ENCODE assay signal across 8 cellular contexts in genomic region chr9:2017209-2017458, GRCh38. TPM values are rescaled to one million over a fixed set of nuclear protein-coding genes. Genes with fewer than 3 reads are reported as not detected.
DNase-seq lines count a peak whose midpoint lies in the region; ATAC-seq and TF ChIP-seq lines count a peak whose summit lies in the region.

No MANE protein-coding gene starts in this region.

- H3K27me3 ChIP-seq in H7 (ENCODE audit: control insufficient read depth, insufficient read depth, low read length) = peaks cover 68% of the 10 kb centered on the region
- no peaks in the 10 kb centered on the region for H3K27me3 ChIP-seq in skeletal muscle tissue (ENCODE audit: control insufficient read depth in 3 of 3, insufficient read depth in 3 of 3, low read length in 3 of 3)

- no peaks in the 10 kb centered on the region for H3K9me3 ChIP-seq in skeletal muscle tissue (ENCODE audit: control insufficient read depth in 3 of 3, low read length in 3 of 3)

- peak overlapping the region; percentile 75 for H3K4me3 ChIP-seq in H7 (ENCODE audit: insufficient read depth, low read depth, low read length)
- H3K4me3 ChIP-seq in skeletal muscle tissue (ENCODE audit: low read length in 3 of 3) = peak overlapping the region; percentile 84 to 95 (median 92)

- no peaks in the 10 kb centered on the region for H3K9me3 Mint-ChIP-seq in activated CD8-positive, alpha-beta T cell treated with anti-CD3 and anti-CD28 coated beads for 36 hours

- DNase-seq in H7 = peak; percentile 78
- DNase-seq in activated CD8-positive, alpha-beta T cell treated with anti-CD3 and anti-CD28 coated beads for 36 hours = no peak
- no peak for DNase-seq in left cardiac atrium
- DNase-seq in NCI-H748 (lab: John Stamatoyannopoulos, UW; ENCODE audit: unreplicated experiment) = no peak
- DNase-seq in foreskin melanocyte = no peak
- DNase-seq in NK-92 treated with Interleukin-12 subunit alpha and Interleukin-12 subunit beta, amount 100 ng/mL, for 24 hours (lab: John Stamatoyannopoulos, UW) = no peak
- DNase-seq in SW480 (ENCODE audit: low spot score) = no peak

- no peak for TF ChIP-seq CTCF in activated CD8-positive, alpha-beta T cell treated with anti-CD3 and anti-CD28 coated beads for 36 hours (IDR thresholded peaks at IDR 0.05)

- H3K4me1 Mint-ChIP-seq in activated CD8-positive, alpha-beta T cell treated with anti-CD3 and anti-CD28 coated beads for 36 hours (ENCODE audit: low read depth) = peaks cover 52% of the 10 kb centered on the region

- ATAC-seq in activated CD8-positive, alpha-beta T cell treated with anti-CD3 and anti-CD28 coated beads for 36 hours = no peak
- peak; percentile 6 to 10 for ATAC-seq in left cardiac atrium

- CTCF ChIA-PET in activated CD8-positive, alpha-beta T cell treated with anti-CD3 and anti-CD28 coated beads for 36 hours (lab: Charles Lee) = interaction anchor here (1.7 kb wide), 2 partner anchors 38 to 70 kb away, joined by 5 to 10 read pairs; no protein-coding TSS in a partner anchor

- peaks cover 22 to 41% (median 27%) of the 10 kb centered on the region in 3 donors for H3K4me1 ChIP-seq in skeletal muscle tissue (ENCODE audit: control insufficient read depth in 3 of 3, insufficient read depth in 3 of 3, low read length in 3 of 3)

- POLR2A ChIA-PET in activated CD8-positive, alpha-beta T cell treated with anti-CD3 and anti-CD28 coated beads for 36 hours (lab: Charles Lee) = interaction anchor here (0.6 to 4.3 kb wide), 8 partner anchors 10 to 79 kb away, joined by 3 to 28 read pairs (median 4); no protein-coding TSS in a partner anchor

- peak overlapping the region; percentile 93 for H3K27ac ChIP-seq in skeletal muscle tissue (ENCODE audit: low read depth, low read length)

- peak overlapping the region; percentile 89 for H3K4me3 Mint-ChIP-seq in activated CD8-positive, alpha-beta T cell treated with anti-CD3 and anti-CD28 coated beads for 36 hours

- no peaks in the 10 kb centered on the region for H3K36me3 ChIP-seq in H7 (replicated peaks; ENCODE audit: control insufficient read depth, insufficient read depth, low read length)
- no peaks in the 10 kb centered on the region for H3K36me3 ChIP-seq in skeletal muscle tissue (ENCODE audit: control insufficient read depth in 3 of 3, insufficient read depth in 3 of 3, low read length in 3 of 3)

- peaks cover 6% of the 10 kb centered on the region for H3K36me3 Mint-ChIP-seq in activated CD8-positive, alpha-beta T cell treated with anti-CD3 and anti-CD28 coated beads for 36 hours (ENCODE audit: low read depth)

- H3K27me3 Mint-ChIP-seq in activated CD8-positive, alpha-beta T cell treated with anti-CD3 and anti-CD28 coated beads for 36 hours = no peaks in the 10 kb centered on the region

- intact Hi-C loops in activated CD8-positive, alpha-beta T cell treated with anti-CD3 and anti-CD28 coated beads for 36 hours (cut with micrococcal nuclease) = loop anchor here (5.0 kb wide), 1 partner anchor 140 kb away; no protein-coding TSS in a partner anchor
- intact Hi-C loops in left cardiac atrium (cut with DNase I) = loop anchor here in 1 of 2 donors (2.0 kb wide), 1 partner anchor 44 kb away; no protein-coding TSS in a partner anchor

- H3K9ac ChIP-seq in skeletal muscle tissue (ENCODE audit: low read depth in 1 of 3, low read length in 3 of 3) = peak overlapping the region; percentile 95 to 99 (median 95)

- H3K27ac Mint-ChIP-seq in activated CD8-positive, alpha-beta T cell treated with anti-CD3 and anti-CD28 coated beads for 36 hours = peak overlapping the region; percentile 99

RNA-seq across cellular contexts. Expression of gene SMARCA2, which starts 2.0 kb away (rescaled TPM):
- 5.5 and 11.6 TPM in 2 replicates for total RNA-seq in H7 (2014; rRNA removed; shearing (Covaris generic))
- total RNA-seq in activated CD8-positive, alpha-beta T cell treated with anti-CD3 and anti-CD28 coated beads for 36 hours = 10 to 100 TPM; 94.7 to 99.4 TPM
- total RNA-seq in left cardiac atrium (100 to 1,000 TPM in 1 of 2 donors, 10 to 100 TPM in 1; 77.4 to 115 TPM), skeletal muscle tissue (88.7 TPM)
